ENCODE assay signal across 10 cellular contexts in genomic region chr19:42229855-42230331, GRCh38. TPM values are rescaled to one million over a fixed set of nuclear protein-coding genes. Genes with fewer than 3 reads are reported as not detected.
DNase-seq lines count a peak whose midpoint lies in the region; ATAC-seq and TF ChIP-seq lines count a peak whose summit lies in the region.
"Had no signal": no experiment of that assay in that cellular context is flagged by ENCODE, and none has a peak within 500 bp of the region (broad histone marks: within the 10 kb centered on the region; RNA-seq: fewer than 3 reads in every experiment).

No MANE protein-coding gene starts in this region.

- H3K36me3 ChIP-seq in CD8-positive, alpha-beta T cell (ENCODE audit: insufficient read depth, low read length) = peaks cover 64% of the 10 kb centered on the region
- H3K36me3 ChIP-seq in SJCRH30 = peaks cover 72% of the 10 kb centered on the region

- CTCF ChIA-PET in CD8-positive, alpha-beta T cell (lab: Charles Lee) = interaction anchor here (0.9 to 2.0 kb wide), 2 partner anchors 10 to 121 kb away, joined by 3 to 6 read pairs; no protein-coding TSS in a partner anchor

- no peak for DNase-seq in CD8-positive, alpha-beta T cell
- peak; percentile 43 to 66 for DNase-seq in SJCRH30
- peak; percentile 69 to 86 for DNase-seq in foreskin fibroblast
- no peak for DNase-seq in NCI-H2029 treated with DMSO at 0.1 percent for 48 hours (lab: John Stamatoyannopoulos, UW)
- no peak for DNase-seq in NCI-H526 treated with DMSO at 0.1 percent for 48 hours (lab: John Stamatoyannopoulos, UW)
- DNase-seq in ecto neural progenitor cell (ENCODE audit: low spot score) = no peak
- DNase-seq: activated CD4-positive, CD25-positive, alpha-beta regulatory T cell treated with anti-CD3 and anti-CD28 coated beads, Interleukin-2, amount 50 U/mL, for 72 hours; islet precursor cell; NCI-H446; thyroid gland had no signal

- H3K4me1 ChIP-seq in CD8-positive, alpha-beta T cell (ENCODE audit: insufficient read depth, low read length) = peaks cover 4% of the 10 kb centered on the region
- H3K4me1 ChIP-seq in SJCRH30 = peaks cover 11% of the 10 kb centered on the region; the same call in 1 of the 2 replicates
- H3K4me1 ChIP-seq: thyroid gland had no signal

- H3K4me3 Mint-ChIP-seq in CD8-positive, alpha-beta T cell = no peak overlapping the region

- no peak overlapping the region for H3K27ac ChIP-seq in CD8-positive, alpha-beta T cell (ENCODE audit: low read depth, low read length)
- H3K27ac ChIP-seq in SJCRH30 = peak overlapping the region; percentile 26; the same call in 1 of the 2 replicates
- H3K27ac ChIP-seq: thyroid gland had no signal

- H3K9me3 Mint-ChIP-seq in CD8-positive, alpha-beta T cell = no peaks in the 10 kb centered on the region

- peaks cover 86% of the 10 kb centered on the region for H3K36me3 Mint-ChIP-seq in CD8-positive, alpha-beta T cell

- H3K27ac Mint-ChIP-seq in CD8-positive, alpha-beta T cell = peak overlapping the region; percentile 66

- no peak for TF ChIP-seq CTCF in CD8-positive, alpha-beta T cell (IDR thresholded peaks at IDR 0.05)
- no peak for TF ChIP-seq CTCF in foreskin fibroblast (IDR thresholded peaks at IDR 0.05; ENCODE audit: low read depth, low read length)

- intact Hi-C loops in CD8-positive, alpha-beta T cell (cut with DNase I, micrococcal nuclease) = no loop called here

- peaks cover 21% of the 10 kb centered on the region for H3K4me1 Mint-ChIP-seq in CD8-positive, alpha-beta T cell (ENCODE audit: low read depth)

- no peak for ATAC-seq in CD8-positive, alpha-beta T cell

- POLR2A ChIA-PET in CD8-positive, alpha-beta T cell (lab: Charles Lee) = interaction anchor here (1.1 kb wide), 1 partner anchor 13 kb away, joined by 3 read pairs; the partner anchor contains the start of gene GSK3A

- H3K4me3 ChIP-seq in CD8-positive, alpha-beta T cell (ENCODE audit: low read depth, low read length) = no peak overlapping the region
- H3K4me3 ChIP-seq in SJCRH30 = no peak overlapping the region
- no peak overlapping the region for H3K4me3 ChIP-seq in foreskin fibroblast (ENCODE audit: low read depth in 1 of 2, low read length in 2 of 2)
- H3K4me3 ChIP-seq: thyroid gland had no signal

- no peaks in the 10 kb centered on the region for H3K9me3 ChIP-seq in CD8-positive, alpha-beta T cell (ENCODE audit: low read length)
- no peaks in the 10 kb centered on the region for H3K9me3 ChIP-seq in SJCRH30 (replicated peaks)
- H3K9me3 ChIP-seq: thyroid gland had no signal

- no peaks in the 10 kb centered on the region for H3K27me3 ChIP-seq in CD8-positive, alpha-beta T cell (ENCODE audit: insufficient read depth, low read length)
- no peaks in the 10 kb centered on the region for H3K27me3 ChIP-seq in SJCRH30
- H3K27me3 ChIP-seq: thyroid gland had no signal

- no peaks in the 10 kb centered on the region for H3K27me3 Mint-ChIP-seq in CD8-positive, alpha-beta T cell (ENCODE audit: low read depth)

RNA-seq across cellular contexts. Expression of gene ZNF526, which starts 9.8 kb away (rescaled TPM):
- 1 to 10 TPM; 8.7 to 9.4 TPM for total RNA-seq in CD8-positive, alpha-beta T cell
- 9.2 and 10.7 TPM in 2 replicates for total RNA-seq in SJCRH30 (2014; rRNA removed; shearing (Covaris generic))

RNA-seq across cellular contexts. Expression of gene DEDD2, which starts 12.4 kb away (rescaled TPM):
- 100 to 1,000 TPM; 112 to 115 TPM for total RNA-seq in CD8-positive, alpha-beta T cell
- total RNA-seq in SJCRH30 (2014; rRNA removed; shearing (Covaris generic)) = 16.2 and 18.0 TPM in 2 replicates

RNA-seq across cellular contexts. Expression of gene GSK3A, which starts 12.5 kb away (rescaled TPM):
- total RNA-seq in CD8-positive, alpha-beta T cell = 10 to 100 TPM; 15.1 to 15.2 TPM
- total RNA-seq in SJCRH30 (2014; rRNA removed; shearing (Covaris generic)) = 34.9 and 37.1 TPM in 2 replicates

RNA-seq across cellular contexts. Expression of gene ERF, which starts 25.0 kb away (rescaled TPM):
- total RNA-seq in CD8-positive, alpha-beta T cell = 10 to 100 TPM; 92.1 to 95.1 TPM
- 35.1 and 37.7 TPM in 2 replicates for total RNA-seq in SJCRH30 (2014; rRNA removed; shearing (Covaris generic))

RNA-seq across cellular contexts. Expression of gene CIC, which starts 39.2 kb away (rescaled TPM):
- total RNA-seq in CD8-positive, alpha-beta T cell = 100 to 1,000 TPM; 111 to 112 TPM
- 19.1 and 21.5 TPM in 2 replicates for total RNA-seq in SJCRH30 (2014; rRNA removed; shearing (Covaris generic))

Comparison
In these comparisons a context has a peak if more than half of its experiments do, and no peak if none do; other contexts are left out.
1. DNase-seq: peak in SJCRH30 (2 of 2) and foreskin fibroblast (2 of 2); none in CD8-positive, alpha-beta T cell (0 of 7), NCI-H2029 treated with DMSO at 0.1 percent for 48 hours (single experiment), NCI-H526 treated with DMSO at 0.1 percent for 48 hours (single experiment) and ecto neural progenitor cell (single experiment).